In the genomic region with DNA sequence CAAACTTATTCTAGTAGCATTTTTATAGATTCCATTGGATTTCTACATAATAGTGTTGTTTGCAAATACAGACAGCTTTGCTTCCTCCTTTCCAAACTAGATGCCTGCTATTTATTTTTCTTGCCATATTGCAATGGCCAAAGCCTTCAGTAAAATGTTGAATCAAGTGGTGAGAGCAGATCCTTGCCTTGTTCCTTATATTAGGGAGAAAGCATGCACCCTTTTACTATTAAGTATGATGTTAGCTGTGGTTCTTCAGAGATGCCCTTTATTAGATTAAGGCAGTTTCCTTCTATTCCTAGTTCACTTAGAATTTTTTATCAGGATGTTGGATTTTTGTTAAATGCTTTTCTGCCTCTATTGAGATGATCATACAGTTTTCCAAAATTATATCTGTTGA, we compare ENCODE assay signal across 27 cellular contexts.
"Had no signal": no experiment of that assay in that cellular context is flagged by ENCODE, and none has a peak within 500 bp of the region (broad histone marks: within the 10 kb centered on the region; RNA-seq: fewer than 3 reads in every experiment).

No MANE protein-coding gene starts in this region.

- H3K4me3 ChIP-seq: coronary artery, dorsolateral prefrontal cortex, esophagus squamous epithelium, gastrocnemius medialis, heart right ventricle, left lung, lower lobe of right lung, mucosa of descending colon had no signal

- H3K27ac ChIP-seq: coronary artery, dorsolateral prefrontal cortex, epithelial cell of prostate, esophagus squamous epithelium, gastrocnemius medialis, heart right ventricle, left lung, lower lobe of right lung had no signal

- H3K27me3 ChIP-seq: esophagus squamous epithelium, gastrocnemius medialis, heart right ventricle, left lung had no signal

- H3K4me1 ChIP-seq: gastrocnemius medialis, left lung, lower lobe of right lung had no signal

- DNase-seq: dermis blood vessel endothelial cell; dorsolateral prefrontal cortex; effector CD4-positive, alpha-beta T cell; effector memory CD4-positive, alpha-beta T cell; erythroblast; esophagus squamous epithelium; foreskin fibroblast; foreskin melanocyte; gastrocnemius medialis; glutamatergic neuron; head of caudate nucleus; heart right ventricle; hippocampal formation; left cardiac atrium; left lung; left ventricle myocardium superior; lower lobe of right lung; mesenchymal stem cell; mucosa of descending colon; naive B cell; naive thymus-derived CD8-positive, alpha-beta T cell had no signal

- H3K36me3 ChIP-seq: esophagus squamous epithelium, gastrocnemius medialis, heart right ventricle, left lung, lower lobe of right lung had no signal

- FAIRE-seq: endometrium, islet of Langerhans, keratinocyte had no signal

- ATAC-seq: esophagus mucosa; gastrocnemius medialis; heart right ventricle; left cardiac atrium; left lung; left ventricle myocardium superior; lower lobe of right lung; mucosa of descending colon; naive thymus-derived CD8-positive, alpha-beta T cell had no signal
